In the genomic region with DNA sequence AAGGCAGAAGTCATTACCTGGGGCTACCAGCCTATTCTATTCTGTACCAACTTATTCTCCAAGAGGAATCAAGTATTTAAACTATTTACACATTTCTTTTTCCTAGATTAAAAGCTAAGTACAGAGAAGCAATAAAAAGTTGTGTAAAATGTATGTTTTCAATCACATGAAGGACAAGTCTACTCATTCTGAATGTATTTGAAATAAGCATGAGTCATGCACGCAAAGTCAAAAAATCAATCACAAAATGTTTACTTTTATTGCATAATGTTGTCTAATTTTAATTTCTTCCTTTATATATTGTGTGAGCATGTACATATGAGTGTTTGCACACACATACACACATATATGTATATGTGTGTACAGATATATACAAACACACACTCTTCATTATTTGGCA, we compare ENCODE assay signal across 21 cellular contexts.
"Had no signal": no experiment of that assay in that cellular context is flagged by ENCODE, and none has a peak within 500 bp of the region (broad histone marks: within the 10 kb centered on the region; RNA-seq: fewer than 3 reads in every experiment).

No MANE protein-coding gene starts in this region.

- H3K9me3 ChIP-seq: colonic mucosa, esophagus muscularis mucosa, gastroesophageal sphincter, heart left ventricle, left lung, lower lobe of right lung, mucosa of descending colon had no signal

- H3K4me3 ChIP-seq: colonic mucosa, esophagus muscularis mucosa, gastroesophageal sphincter, heart left ventricle, left lung, lower lobe of right lung, mucosa of descending colon had no signal

- H3K36me3 ChIP-seq: colonic mucosa, esophagus muscularis mucosa, gastroesophageal sphincter, heart left ventricle, left lung, lower lobe of right lung had no signal

- H3K4me1 ChIP-seq: colonic mucosa, esophagus muscularis mucosa, foreskin keratinocyte, gastroesophageal sphincter, left lung, lower lobe of right lung had no signal

- ATAC-seq: effector memory CD8-positive, alpha-beta T cell; foreskin keratinocyte; gastroesophageal sphincter; heart left ventricle; left cardiac atrium; left lung; left ventricle myocardium superior; lower lobe of right lung; mucosa of descending colon; naive thymus-derived CD8-positive, alpha-beta T cell had no signal

- DNase-seq: colonic mucosa; cortex of kidney; effector CD8-positive, alpha-beta T cell; effector memory CD8-positive, alpha-beta T cell; endodermal cell; heart left ventricle; hippocampal formation; left cardiac atrium; left lung; left ventricle myocardium superior; lower lobe of right lung; mesenchymal stem cell; mucosa of descending colon; naive B cell; naive thymus-derived CD8-positive, alpha-beta T cell had no signal

- H3K27ac ChIP-seq: colonic mucosa, esophagus muscularis mucosa, foreskin keratinocyte, gastroesophageal sphincter, heart left ventricle, left lung, lower lobe of right lung had no signal

- H3K27me3 ChIP-seq: colonic mucosa, esophagus muscularis mucosa, foreskin keratinocyte, gastroesophageal sphincter, heart left ventricle, left lung had no signal

- FAIRE-seq: endometrium, frontal cortex, keratinocyte had no signal
